ENCODE assay signal across 10 cellular contexts in genomic region chr3:172132159-172132586, GRCh38.
DNase-seq lines count a peak whose midpoint lies in the region; ATAC-seq and TF ChIP-seq lines count a peak whose summit lies in the region.
"Had no signal": no experiment of that assay in that cellular context is flagged by ENCODE, and none has a peak within 500 bp of the region (broad histone marks: within the 10 kb centered on the region; RNA-seq: fewer than 3 reads in every experiment).

No MANE protein-coding gene starts in this region.

- intact Hi-C loops in ascending aorta (cut with DNase I) = loop anchor here (5.0 kb wide), 1 partner anchor 125 kb away; no protein-coding TSS in a partner anchor
- intact Hi-C loops in gastrocnemius medialis (cut with DNase I; ENCODE audit: low total_unique reads) = no loop called here

- H3K4me3 ChIP-seq in ascending aorta = no peak overlapping the region
- no peak overlapping the region for H3K4me3 ChIP-seq in gastrocnemius medialis
- H3K4me3 ChIP-seq: SJSA1 had no signal

- TF ChIP-seq POLR2A in gastrocnemius medialis (IDR thresholded peaks at IDR 0.05) = no peak

- ATAC-seq in GM18502 (IDR thresholded peaks at IDR 0.05; ENCODE audit: poor library complexity, unreplicated experiment) = peak; percentile 50
- ATAC-seq in HG03442 (IDR thresholded peaks at IDR 0.05; ENCODE audit: unreplicated experiment) = peak; percentile 41
- ATAC-seq in gastrocnemius medialis = no peak
- ATAC-seq in HG03520 (IDR thresholded peaks at IDR 0.05; ENCODE audit: unreplicated experiment) = no peak

- no peak for TF ChIP-seq CTCF in ascending aorta (IDR thresholded peaks at IDR 0.05)
- no peak for TF ChIP-seq CTCF in gastrocnemius medialis (IDR thresholded peaks at IDR 0.05 in 4 of 5, conservative IDR thresholded peaks at IDR 0.05 in 1 of 5)

- H3K9me3 ChIP-seq in ascending aorta = no peaks in the 10 kb centered on the region
- no peaks in the 10 kb centered on the region for H3K9me3 ChIP-seq in gastrocnemius medialis
- H3K9me3 ChIP-seq: SJSA1 had no signal

- H3K27me3 ChIP-seq in ascending aorta = no peaks in the 10 kb centered on the region
- no peaks in the 10 kb centered on the region for H3K27me3 ChIP-seq in gastrocnemius medialis
- H3K27me3 ChIP-seq: SJSA1 had no signal

- H3K36me3 ChIP-seq in ascending aorta (peaks cover 0 to 4% of the 10 kb centered on the region in 2 donors), gastrocnemius medialis (no peaks in the 10 kb centered on the region)

- in situ Hi-C loops in gastrocnemius medialis (cut with MboI; ENCODE audit: low sequenced_read_pairs in 4 of 4) = no loop called here

- H3K27ac ChIP-seq in ascending aorta (peak overlapping the region; percentile 13 to 83), gastrocnemius medialis (peak overlapping the region; percentile 91 to 99 (median 94))
- H3K27ac ChIP-seq: SJSA1 had no signal

- DNase-seq in ascending aorta (ENCODE audit: low spot score in 2 of 2) = no peak
- no peak for DNase-seq in gastrocnemius medialis
- DNase-seq in dedifferentiated amniotic fluid mesenchymal stem cell (ENCODE audit: extremely low spot score) = no peak
- DNase-seq in NCI-H524 (lab: John Stamatoyannopoulos, UW) = no peak
- DNase-seq: hippocampal formation; stimulated activated CD4-positive, alpha-beta T cell treated with anti-CD3 and anti-CD28 coated beads, Interleukin-15, amount 100 ng/mL, for 24 hours had no signal

- H3K4me1 ChIP-seq in ascending aorta = peaks cover 0 to 29% of the 10 kb centered on the region in 2 donors
- peaks cover 89% of the 10 kb centered on the region in 2 donors for H3K4me1 ChIP-seq in gastrocnemius medialis

Comparison
In these comparisons a context has a peak if more than half of its experiments do, and no peak if none do; other contexts are left out.
1. ATAC-seq: peak in GM18502 (single experiment) and HG03442 (single experiment); none in gastrocnemius medialis (0 of 2) and HG03520 (single experiment).